In genomic region chr4:54165438-54165837, GRCh38 we compare ENCODE assay signal across 14 cellular contexts.
A peak's percentile ranks its signal among the peaks of the same experiment; 100 is the strongest.
DNase-seq lines count a peak whose midpoint lies in the region; ATAC-seq, FAIRE-seq and TF ChIP-seq lines count a peak whose summit lies in the region.
"Had no signal": no experiment of that assay in that cellular context is flagged by ENCODE, and none has a peak within 500 bp of the region (broad histone marks: within the 10 kb centered on the region; RNA-seq: fewer than 3 reads in every experiment).

No MANE protein-coding gene starts in this region.

- CTCF ChIA-PET in AG04450 (lab: Charles Lee), result no interaction called here

- DNase-seq in AG04450 (ENCODE audit: low read depth, low spot score) (peak; percentile 78), HS-27A (ENCODE audit: low read depth) (peak; percentile 82), astrocyte of the hippocampus (ENCODE audit: low read depth, low spot score) (peak; percentile 95), kidney glomerular epithelial cell (lab: John Stamatoyannopoulos, UW) (peak; percentile 97), coronary artery (ENCODE audit: low spot score) (no peak), left colon (no peak), NCI-H2227 (lab: John Stamatoyannopoulos, UW; ENCODE audit: unreplicated experiment) (no peak), small intestine (no peak)
- DNase-seq: CD8-positive, alpha-beta T cell; naive B cell; stimulated activated naive CD8-positive, alpha-beta T cell treated with anti-CD3 and anti-CD28 coated beads, Interleukin-15, amount 100 ng/mL, for 72 hours; T-helper 2 cell had no signal

- H3K27ac ChIP-seq in AG04450 (ENCODE audit: low read depth, low read length) (no peak overlapping the region), coronary artery (peak overlapping the region in 1 of 2 donors; percentile 57), small intestine (ENCODE audit: low read depth in 1 of 2, low read length in 1 of 2) (no peak overlapping the region)
- H3K27ac ChIP-seq: hepatocyte had no signal

- ATAC-seq in left colon, result no peak
- ATAC-seq: CD8-positive, alpha-beta T cell; GM12878; stimulated activated naive CD8-positive, alpha-beta T cell treated with anti-CD3 and anti-CD28 coated beads, Interleukin-15, amount 100 ng/mL, for 72 hours had no signal

- no peaks in the 10 kb centered on the region for H3K27me3 ChIP-seq in AG04450 (ENCODE audit: control insufficient read depth, insufficient read depth, low read length)
- no peaks in the 10 kb centered on the region for H3K27me3 ChIP-seq in small intestine (ENCODE audit: control insufficient read depth in 2 of 2, insufficient read depth in 2 of 2, low read length in 2 of 2)
- H3K27me3 ChIP-seq: hepatocyte had no signal

- POLR2A ChIA-PET in AG04450 (lab: Yijun Ruan, JAX), result interaction anchor here (0.8 kb wide), 1 partner anchor 94 kb away, joined by 3 read pairs; no protein-coding TSS in a partner anchor

- no peaks in the 10 kb centered on the region for H3K4me1 ChIP-seq in small intestine (ENCODE audit: control insufficient read depth in 2 of 2, insufficient read depth in 1 of 2, low read depth in 1 of 2, low read length in 1 of 2)

- intact Hi-C loops in left colon (cut with DNase I, micrococcal nuclease), result no loop called here

- FAIRE-seq in small intestine (lab: Jason Lieb, UNC), result no peak
- FAIRE-seq: GM12878 had no signal

- TF ChIP-seq CTCF in AG04450 (IDR thresholded peaks at IDR 0.05; ENCODE audit: low read depth, low read length) (peak; percentile 21; the same call in 1 of the 2 replicates), coronary artery (IDR thresholded peaks at IDR 0.05) (no peak)

- no peaks in the 10 kb centered on the region for H3K36me3 ChIP-seq in small intestine (ENCODE audit: control insufficient read depth in 2 of 2, insufficient read depth in 2 of 2, low read length in 2 of 2)

- H3K4me3 ChIP-seq in AG04450 (ENCODE audit: low read depth, low read length) (no peak overlapping the region), coronary artery (no peak overlapping the region), small intestine (ENCODE audit: low read depth in 1 of 2, low read length in 2 of 2) (no peak overlapping the region)
- H3K4me3 ChIP-seq: GM12878, hepatocyte had no signal

- no peaks in the 10 kb centered on the region for H3K9me3 ChIP-seq in AG04450 (ENCODE audit: control insufficient read depth, insufficient read depth, low read length)
- no peaks in the 10 kb centered on the region for H3K9me3 ChIP-seq in small intestine (ENCODE audit: control insufficient read depth, low read depth)

Comparison
In these comparisons a context has a peak if more than half of its experiments do, and no peak if none do; other contexts are left out.
1. DNase-seq: peak in AG04450 (single experiment), HS-27A (single experiment), astrocyte of the hippocampus (single experiment) and kidney glomerular epithelial cell (single experiment); none in coronary artery (single experiment), left colon (0 of 2), NCI-H2227 (single experiment) and small intestine (single experiment).